ENCODE assay signal across 10 cellular contexts in genomic region chr1:246875041-246876026, GRCh38. TPM values are rescaled to one million over a fixed set of nuclear protein-coding genes. Genes with fewer than 3 reads are reported as not detected.
DNase-seq lines count a peak whose midpoint lies in the region; ATAC-seq and TF ChIP-seq lines count a peak whose summit lies in the region.
"Had no signal": no experiment of that assay in that cellular context is flagged by ENCODE, and none has a peak within 500 bp of the region (broad histone marks: within the 10 kb centered on the region; RNA-seq: fewer than 3 reads in every experiment).

No MANE protein-coding gene starts in this region.

- CTCF ChIA-PET in MCF 10A (lab: Yijun Ruan, JAX) (interaction anchor here (0.5 to 0.9 kb wide), 4 partner anchors 16 to 347 kb away, joined by 3 to 5 read pairs (median 3); no protein-coding TSS in a partner anchor), mammary epithelial cell (lab: Charles Lee; ENCODE audit: low non-redundant PET) (no interaction called here)

- TF ChIP-seq POLR2A in breast epithelium (IDR thresholded peaks at IDR 0.05), result no peak

- 93% methylated on average over 8 of the region's 8 CpGs for WGBS in mammary epithelial cell (ENCODE audit: low coverage, missing lambda C conversion rate)

- peaks cover 20% of the 10 kb centered on the region for H3K4me1 Mint-ChIP-seq in MCF 10A (ENCODE audit: insufficient read depth, unreplicated experiment)
- H3K4me1 Mint-ChIP-seq in stimulated activated naive CD8-positive, alpha-beta T cell treated with anti-CD3 and anti-CD28 coated beads, Interleukin-15, amount 100 ng/mL, for 72 hours, result peaks cover 22% of the 10 kb centered on the region

- dilution Hi-C loops in mammary epithelial cell (cut with HindIII; ENCODE audit: low sequenced_read_pairs), result no loop called here

- H2AFZ ChIP-seq in mammary epithelial cell (ENCODE audit: low read depth, low read length), result no peak overlapping the region

- H3K27ac ChIP-seq in breast epithelium (no peak overlapping the region), mammary epithelial cell (ENCODE audit: insufficient read depth, low read depth, low read length) (no peak overlapping the region)
- H3K27ac ChIP-seq: upper lobe of left lung had no signal

- peaks cover 67% of the 10 kb centered on the region for H3K79me2 ChIP-seq in mammary epithelial cell (ENCODE audit: insufficient read depth, low read length)

- H3K4me3 Mint-ChIP-seq in MCF 10A (ENCODE audit: unreplicated experiment), result no peak overlapping the region
- no peak overlapping the region for H3K4me3 Mint-ChIP-seq in stimulated activated naive CD8-positive, alpha-beta T cell treated with anti-CD3 and anti-CD28 coated beads, Interleukin-15, amount 100 ng/mL, for 72 hours
- H3K4me3 Mint-ChIP-seq: activated naive CD8-positive, alpha-beta T cell treated with anti-CD3 and anti-CD28 coated beads, Interleukin-2, amount 10 ng/mL, durations not matched to agents 7 days and 5 days had no signal

- no peaks in the 10 kb centered on the region for H3K27me3 Mint-ChIP-seq in MCF 10A (ENCODE audit: insufficient read depth, unreplicated experiment)
- no peaks in the 10 kb centered on the region for H3K27me3 Mint-ChIP-seq in stimulated activated naive CD8-positive, alpha-beta T cell treated with anti-CD3 and anti-CD28 coated beads, Interleukin-15, amount 100 ng/mL, for 72 hours
- H3K27me3 Mint-ChIP-seq: activated naive CD8-positive, alpha-beta T cell treated with anti-CD3 and anti-CD28 coated beads, Interleukin-2, amount 10 ng/mL, durations not matched to agents 7 days and 5 days had no signal

- no TSS peak for BruUV-seq in MCF 10A (replicated peaks; lab: Mats Ljungman, UMichigan)
- BruUV-seq in mammary epithelial cell (replicated peaks; lab: Mats Ljungman, UMichigan), result no TSS peak

- intact Hi-C loops in MCF 10A (cut with micrococcal nuclease), result no loop called here
- intact Hi-C loops in breast epithelium (cut with DNase I; ENCODE audit: low total_unique reads), result no loop called here
- intact Hi-C loops in mammary epithelial cell (cut with micrococcal nuclease), result no loop called here

- no peak overlapping the region for H3K4me3 ChIP-seq in breast epithelium
- H3K4me3 ChIP-seq in mammary epithelial cell (replicated peaks in 1 of 3; ENCODE audit: insufficient read depth in 1 of 3, low read depth in 2 of 3, low read length in 3 of 3), result no peak overlapping the region
- H3K4me3 ChIP-seq: upper lobe of left lung had no signal

- H3K36me3 Mint-ChIP-seq in MCF 10A (ENCODE audit: insufficient read depth, unreplicated experiment), result peaks cover 91% of the 10 kb centered on the region

- in situ Hi-C loops in mammary epithelial cell (cut with MboI; ENCODE audit: low sequenced_read_pairs in 2 of 2), result no loop called here

- POLR2A ChIA-PET in MCF 10A (lab: Yijun Ruan, JAX), result interaction anchor here (0.6 to 1.4 kb wide), 4 partner anchors 8 to 1204 kb away, joined by 3 to 5 read pairs (median 4); no protein-coding TSS in a partner anchor

- H3K4me1 ChIP-seq in breast epithelium (no peaks in the 10 kb centered on the region), mammary epithelial cell (ENCODE audit: insufficient read depth, low read length) (peaks cover 6% of the 10 kb centered on the region)
- H3K4me1 ChIP-seq: upper lobe of left lung had no signal

- no peaks in the 10 kb centered on the region for H3K9me3 Mint-ChIP-seq in MCF 10A (ENCODE audit: unreplicated experiment)
- H3K9me3 Mint-ChIP-seq in stimulated activated naive CD8-positive, alpha-beta T cell treated with anti-CD3 and anti-CD28 coated beads, Interleukin-15, amount 100 ng/mL, for 72 hours, result no peaks in the 10 kb centered on the region
- H3K9me3 Mint-ChIP-seq: activated naive CD8-positive, alpha-beta T cell treated with anti-CD3 and anti-CD28 coated beads, Interleukin-2, amount 10 ng/mL, durations not matched to agents 7 days and 5 days had no signal

- DNase-seq in MCF 10A (ENCODE audit: unreplicated experiment), result peak; percentile 57
- no peak for DNase-seq in breast epithelium (ENCODE audit: low spot score in 2 of 2)
- DNase-seq in mammary epithelial cell, result peak; percentile 55
- DNase-seq in stimulated activated naive CD8-positive, alpha-beta T cell treated with anti-CD3 and anti-CD28 coated beads, Interleukin-15, amount 100 ng/mL, for 72 hours, result peak; percentile 3 to 31
- DNase-seq in GM19238 (ENCODE audit: insufficient read length, low spot score), result no peak
- DNase-seq in midbrain (lab: John Stamatoyannopoulos, UW), result no peak
- DNase-seq: activated naive CD8-positive, alpha-beta T cell treated with anti-CD3 and anti-CD28 coated beads, Interleukin-2, amount 10 ng/mL, durations not matched to agents 7 days and 5 days; upper lobe of left lung had no signal

- no peaks in the 10 kb centered on the region for H4K20me1 ChIP-seq in mammary epithelial cell (ENCODE audit: insufficient read depth, low read length)

- ATAC-seq in HG03439 (IDR thresholded peaks at IDR 0.05; ENCODE audit: unreplicated experiment), result peak; percentile 87
- peak; percentile 96 for ATAC-seq in stimulated activated naive CD8-positive, alpha-beta T cell treated with anti-CD3 and anti-CD28 coated beads, Interleukin-15, amount 100 ng/mL, for 72 hours
- ATAC-seq in GM19467 (IDR thresholded peaks at IDR 0.05; ENCODE audit: unreplicated experiment), result no peak

- H3K27ac Mint-ChIP-seq in MCF 10A (ENCODE audit: low read depth, unreplicated experiment), result peak overlapping the region; percentile 57
- peak overlapping the region; percentile 39 to 54 for H3K27ac Mint-ChIP-seq in stimulated activated naive CD8-positive, alpha-beta T cell treated with anti-CD3 and anti-CD28 coated beads, Interleukin-15, amount 100 ng/mL, for 72 hours
- H3K27ac Mint-ChIP-seq: activated naive CD8-positive, alpha-beta T cell treated with anti-CD3 and anti-CD28 coated beads, Interleukin-2, amount 10 ng/mL, durations not matched to agents 7 days and 5 days had no signal

- no peak for TF ChIP-seq CTCF in MCF 10A (IDR thresholded peaks at IDR 0.05; ENCODE audit: unreplicated experiment)
- TF ChIP-seq CTCF in breast epithelium (IDR thresholded peaks at IDR 0.05), result no peak
- TF ChIP-seq CTCF in mammary epithelial cell (conservative IDR thresholded peaks at IDR 0.05 in 1 of 2, IDR thresholded peaks at IDR 0.05 in 1 of 2; ENCODE audit: extremely low read depth in 1 of 2, insufficient read depth in 1 of 2, low read depth in 1 of 2, low read length in 2 of 2), result no peak

- no peaks in the 10 kb centered on the region for H3K36me3 ChIP-seq in breast epithelium
- peaks cover 28% of the 10 kb centered on the region for H3K36me3 ChIP-seq in mammary epithelial cell (ENCODE audit: insufficient read depth, low read length)

- H3K27me3 ChIP-seq in breast epithelium (no peaks in the 10 kb centered on the region), mammary epithelial cell (ENCODE audit: insufficient read depth, low read length) (no peaks in the 10 kb centered on the region)
- H3K27me3 ChIP-seq: upper lobe of left lung had no signal

- no peak overlapping the region for H3K9ac ChIP-seq in mammary epithelial cell (ENCODE audit: insufficient read depth, low read length)

- H3K4me2 ChIP-seq in mammary epithelial cell (ENCODE audit: insufficient read depth, low read depth, low read length), result no peak overlapping the region

- H3K9me3 ChIP-seq in breast epithelium, result no peaks in the 10 kb centered on the region
- no peaks in the 10 kb centered on the region for H3K9me3 ChIP-seq in mammary epithelial cell (replicated peaks; ENCODE audit: insufficient read depth, low read length)
- H3K9me3 ChIP-seq: upper lobe of left lung had no signal

RNA-seq across cellular contexts. Expression of gene AHCTF1, which starts 56.4 kb away (rescaled TPM):
- total RNA-seq in MCF 10A (2022) (79.5 and 112 TPM in 2 replicates), breast epithelium (10 to 100 TPM; 44.9 to 82.2 (median 55.9) TPM), mammary epithelial cell (10 to 100 TPM; 31.7 to 41.0 TPM)
- polyA plus RNA-seq in mammary epithelial cell, result 13.4 TPM
- 48.2 TPM for polyA minus RNA-seq in mammary epithelial cell

Comparison
In these comparisons a context has a peak if more than half of its experiments do, and no peak if none do; other contexts are left out.
1. DNase-seq: peak in MCF 10A (single experiment), mammary epithelial cell (single experiment) and stimulated activated naive CD8-positive, alpha-beta T cell treated with anti-CD3 and anti-CD28 coated beads, Interleukin-15, amount 100 ng/mL, for 72 hours (2 of 2); none in breast epithelium (0 of 2), GM19238 (single experiment) and midbrain (single experiment).